ENCODE assay signal across 16 cellular contexts in genomic region chr14:97866186-97866585, GRCh38.
DNase-seq lines count a peak whose midpoint lies in the region; ATAC-seq and TF ChIP-seq lines count a peak whose summit lies in the region.
"Had no signal": no experiment of that assay in that cellular context is flagged by ENCODE, and none has a peak within 500 bp of the region (broad histone marks: within the 10 kb centered on the region; RNA-seq: fewer than 3 reads in every experiment).

No MANE protein-coding gene starts in this region.

- POLR2A ChIA-PET in WTC11 (lab: Charles Lee): no interaction called here

- peaks cover 5 to 6% of the 10 kb centered on the region in 2 donors for H3K9me3 Mint-ChIP-seq in activated naive CD4-positive, alpha-beta T cell treated with anti-CD3 and anti-CD28 coated beads, Interleukin-2, amount 50 U/mL, for 72 hours
- H3K9me3 Mint-ChIP-seq in WTC11: peaks cover 11% of the 10 kb centered on the region
- H3K9me3 Mint-ChIP-seq: CD8-positive, alpha-beta memory T cell had no signal

- H3K27me3 Mint-ChIP-seq in WTC11 (ENCODE audit: low read depth): no peaks in the 10 kb centered on the region

- no peak for DNase-seq in activated naive CD4-positive, alpha-beta T cell treated with anti-CD3 and anti-CD28 coated beads, Interleukin-2, amount 50 U/mL, for 72 hours (ENCODE audit: low spot score in 2 of 2)
- DNase-seq in activated naive CD4-positive, alpha-beta T cell (lab: John Stamatoyannopoulos, UW): no peak
- no peak for DNase-seq in WTC11 (ENCODE audit: low spot score)
- no peak for DNase-seq in NCI-H1694 treated with DMSO at 0.1 percent for 48 hours (lab: John Stamatoyannopoulos, UW)
- no peak for DNase-seq in Kasumi-1 (lab: John Stamatoyannopoulos, UW)
- DNase-seq in NK-92 (lab: John Stamatoyannopoulos, UW; ENCODE audit: unreplicated experiment): no peak
- DNase-seq: CD8-positive, alpha-beta memory T cell; DMS 273 treated with DMSO at 0.1 percent for 48 hours; GF-D8; GOT3; NCI-H187 treated with DMSO at 0.1 percent for 48 hours; NCI-H69; NK-92 treated with Interleukin-12 subunit alpha and Interleukin-12 subunit beta, amount 100 ng/mL, for 24 hours; SHP77 had no signal

- CTCF ChIA-PET in WTC11 (lab: Charles Lee): no interaction called here

- no peak overlapping the region for H3K4me3 Mint-ChIP-seq in WTC11
- H3K4me3 Mint-ChIP-seq: CD8-positive, alpha-beta memory T cell had no signal

- peaks cover 15% of the 10 kb centered on the region for H3K4me1 Mint-ChIP-seq in WTC11
- H3K4me1 Mint-ChIP-seq: CD8-positive, alpha-beta memory T cell had no signal

- peaks cover 0 to 15% of the 10 kb centered on the region in 2 donors for H3K36me3 Mint-ChIP-seq in activated naive CD4-positive, alpha-beta T cell treated with anti-CD3 and anti-CD28 coated beads, Interleukin-2, amount 50 U/mL, for 72 hours
- peaks cover 4% of the 10 kb centered on the region; the same call in 1 of the 2 replicates for H3K36me3 Mint-ChIP-seq in WTC11

- no peak for ATAC-seq in activated naive CD4-positive, alpha-beta T cell treated with anti-CD3 and anti-CD28 coated beads, Interleukin-2, amount 50 U/mL, for 72 hours
- ATAC-seq in WTC11 (no peak), esophagus mucosa (peak; percentile 66)
- ATAC-seq: A549 had no signal

- H3K27ac Mint-ChIP-seq in activated naive CD4-positive, alpha-beta T cell treated with anti-CD3 and anti-CD28 coated beads, Interleukin-2, amount 50 U/mL, for 72 hours: peak overlapping the region; percentile 17 to 85
- H3K27ac Mint-ChIP-seq in WTC11: peak overlapping the region; percentile 82
- H3K27ac Mint-ChIP-seq: CD8-positive, alpha-beta memory T cell had no signal

- TF ChIP-seq CTCF in WTC11 (IDR thresholded peaks at IDR 0.05): no peak

TF ChIP-seq in WTC11, 78 proteins besides CTCF, POLR2A, EP300 and RAD21:
- TF ChIP-seq CDX4 (CRISPR knock-in tag; IDR thresholded peaks at IDR 0.05; ENCODE audit: borderline replicate concordance) (no peak), ZNF512 (CRISPR knock-in tag; IDR thresholded peaks at IDR 0.05; ENCODE audit: borderline replicate concordance) (no peak), NFE2L1 (CRISPR knock-in tag; IDR thresholded peaks at IDR 0.05) (no peak), STAT6 (CRISPR knock-in tag; conservative IDR thresholded peaks at IDR 0.05; ENCODE audit: low read depth) (no peak), ZNF138 (CRISPR knock-in tag; conservative IDR thresholded peaks at IDR 0.05) (no peak), AFF4 (CRISPR knock-in tag; IDR thresholded peaks at IDR 0.05; ENCODE audit: borderline replicate concordance) (no peak), ZNF396 (CRISPR knock-in tag; IDR thresholded peaks at IDR 0.05; ENCODE audit: borderline replicate concordance) (no peak)
